Comparison of ENCODE assay signal across 8 cellular contexts in genomic region chr3:122890077-122890484, GRCh38.
DNase-seq lines count a peak whose midpoint lies in the region; ATAC-seq and TF ChIP-seq lines count a peak whose summit lies in the region.
"Had no signal": no experiment of that assay in that cellular context is flagged by ENCODE, and none has a peak within 500 bp of the region (broad histone marks: within the 10 kb centered on the region; RNA-seq: fewer than 3 reads in every experiment).

No MANE protein-coding gene starts in this region.

- H3K27me3 ChIP-seq in transverse colon = no peaks in the 10 kb centered on the region
- no peaks in the 10 kb centered on the region for H3K27me3 ChIP-seq in esophagus squamous epithelium
- H3K27me3 ChIP-seq: SJSA1 had no signal

- no peak overlapping the region for H3K27ac ChIP-seq in transverse colon
- no peak overlapping the region for H3K27ac ChIP-seq in esophagus squamous epithelium
- H3K27ac ChIP-seq: SJSA1 had no signal

- no peak for TF ChIP-seq CTCF in GM12865 (IDR thresholded peaks at IDR 0.05; ENCODE audit: insufficient read depth, low read depth, low read length, missing control alignments)
- TF ChIP-seq CTCF in HFF-Myc (IDR thresholded peaks at IDR 0.05; ENCODE audit: low read depth, low read length, missing control alignments) = no peak
- no peak for TF ChIP-seq CTCF in transverse colon (IDR thresholded peaks at IDR 0.05)
- no peak for TF ChIP-seq CTCF in esophagus squamous epithelium (IDR thresholded peaks at IDR 0.05)

- WGBS in transverse colon (ENCODE audit: low coverage in 1 of 2), 2 donors = 0 to 29% methylated on average over 1 to 4 of the region's 4 CpGs
- 6 to 24% methylated on average over 2 to 4 of the region's 4 CpGs for WGBS in esophagus squamous epithelium, 2 donors

- no peak for TF ChIP-seq POLR2A in transverse colon (IDR thresholded peaks at IDR 0.05)
- TF ChIP-seq POLR2A in esophagus squamous epithelium (IDR thresholded peaks at IDR 0.05) = no peak

- H3K36me3 ChIP-seq in transverse colon (no peaks in the 10 kb centered on the region), esophagus squamous epithelium (no peaks in the 10 kb centered on the region)
- H3K36me3 ChIP-seq: SJSA1 had no signal

- H3K9me3 Mint-ChIP-seq in activated CD8-positive, alpha-beta T cell treated with anti-CD3 and anti-CD28 coated beads, Interleukin-2, amount 10 ng/mL, durations not matched to agents 7 days and 5 days (ENCODE audit: insufficient read depth) = no peaks in the 10 kb centered on the region

- H3K27ac Mint-ChIP-seq in activated CD8-positive, alpha-beta T cell treated with anti-CD3 and anti-CD28 coated beads, Interleukin-2, amount 10 ng/mL, durations not matched to agents 7 days and 5 days = peak overlapping the region; percentile 1

- no peak overlapping the region for H3K4me3 Mint-ChIP-seq in activated CD8-positive, alpha-beta T cell treated with anti-CD3 and anti-CD28 coated beads, Interleukin-2, amount 10 ng/mL, durations not matched to agents 7 days and 5 days

- CTCF ChIA-PET in activated CD8-positive, alpha-beta T cell treated with anti-CD3 and anti-CD28 coated beads, Interleukin-2, amount 10 ng/mL, durations not matched to agents 7 days and 5 days (lab: Charles Lee) = interaction anchor here (1.1 kb wide), 1 partner anchor 138 kb away, joined by 5 read pairs; no protein-coding TSS in a partner anchor

- peaks cover 4% of the 10 kb centered on the region for H3K27me3 Mint-ChIP-seq in activated CD8-positive, alpha-beta T cell treated with anti-CD3 and anti-CD28 coated beads, Interleukin-2, amount 10 ng/mL, durations not matched to agents 7 days and 5 days (ENCODE audit: low read depth)

- peaks cover 41% of the 10 kb centered on the region for H3K4me1 Mint-ChIP-seq in activated CD8-positive, alpha-beta T cell treated with anti-CD3 and anti-CD28 coated beads, Interleukin-2, amount 10 ng/mL, durations not matched to agents 7 days and 5 days (ENCODE audit: low read depth)

- peaks cover 0 to 12% (median 0%) of the 10 kb centered on the region in 4 donors for H3K4me1 ChIP-seq in transverse colon
- H3K4me1 ChIP-seq in esophagus squamous epithelium = peaks cover 0 to 30% (median 13%) of the 10 kb centered on the region in 3 donors
- H3K4me1 ChIP-seq: SJSA1 had no signal

- in situ Hi-C loops in transverse colon (cut with MboI; ENCODE audit: low pct_ligation_motif_present in 1 of 4, low pct_unique_long_range_greater_than_20kb in 1 of 4, low sequenced_read_pairs in 3 of 4) = no loop called here

- intact Hi-C loops in transverse colon (cut with DNase I; ENCODE audit: low total_unique reads) (no loop called here), esophagus squamous epithelium (cut with DNase I) (no loop called here)

- TF ChIP-seq EP300 in transverse colon (IDR thresholded peaks at IDR 0.05; ENCODE audit: low read depth) = no peak

- no peaks in the 10 kb centered on the region for H3K9me3 ChIP-seq in transverse colon
- H3K9me3 ChIP-seq in esophagus squamous epithelium = no peaks in the 10 kb centered on the region
- H3K9me3 ChIP-seq: SJSA1 had no signal

- POLR2A ChIA-PET in activated CD8-positive, alpha-beta T cell treated with anti-CD3 and anti-CD28 coated beads, Interleukin-2, amount 10 ng/mL, durations not matched to agents 7 days and 5 days (lab: Charles Lee) = interaction anchor here (1.2 kb wide), 1 partner anchor 312 kb away, joined by 3 read pairs; the partner anchor contains the start of gene SEC22A

- DNase-seq in GM12865 (ENCODE audit: low read depth) = peak; percentile 50
- DNase-seq in HFF-Myc (ENCODE audit: extremely low read depth, low read depth) = peak; percentile 70
- peak; percentile 61 for DNase-seq in activated CD8-positive, alpha-beta T cell treated with anti-CD3 and anti-CD28 coated beads, Interleukin-2, amount 10 ng/mL, durations not matched to agents 7 days and 5 days
- DNase-seq in islet precursor cell = peak; percentile 94
- peak; percentile 16 for DNase-seq in transverse colon
- DNase-seq in esophagus squamous epithelium (lab: John Stamatoyannopoulos, UW) = no peak

- H3K4me3 ChIP-seq in GM12865 (ENCODE audit: low read depth, low read length) (no peak overlapping the region), HFF-Myc (replicated peaks; ENCODE audit: low read depth, low read length) (no peak overlapping the region), transverse colon (no peak overlapping the region), esophagus squamous epithelium (no peak overlapping the region)
- H3K4me3 ChIP-seq: SJSA1 had no signal

- peak; percentile 68 for ATAC-seq in activated CD8-positive, alpha-beta T cell treated with anti-CD3 and anti-CD28 coated beads, Interleukin-2, amount 10 ng/mL, durations not matched to agents 7 days and 5 days
- no peak for ATAC-seq in HG02840 (IDR thresholded peaks at IDR 0.05; ENCODE audit: low FRiP score, unreplicated experiment)

- no peaks in the 10 kb centered on the region for H3K36me3 Mint-ChIP-seq in activated CD8-positive, alpha-beta T cell treated with anti-CD3 and anti-CD28 coated beads, Interleukin-2, amount 10 ng/mL, durations not matched to agents 7 days and 5 days (ENCODE audit: low read depth)
